ENCODE assay signal across 8 cellular contexts in genomic region chr18:29874519-29875098, GRCh38.
A peak's percentile ranks its signal among the peaks of the same experiment; 100 is the strongest.
DNase-seq lines count a peak whose midpoint lies in the region; ATAC-seq and TF ChIP-seq lines count a peak whose summit lies in the region.

No MANE protein-coding gene starts in this region.

- H3K4me1 ChIP-seq in RWPE2 (ENCODE audit: insufficient read depth, poor library complexity, severe bottlenecking), result no peaks in the 10 kb centered on the region
- no peaks in the 10 kb centered on the region for H3K4me1 ChIP-seq in effector memory CD4-positive, alpha-beta T cell (ENCODE audit: control insufficient read depth, insufficient read depth, low read length, poor library complexity, severe bottlenecking)

- peak; percentile 67 for TF ChIP-seq CTCF in RWPE2 (IDR thresholded peaks at IDR 0.05; ENCODE audit: poor library complexity, severe bottlenecking)

- H3K27ac ChIP-seq in RWPE2 (ENCODE audit: poor library complexity, severe bottlenecking), result no peak overlapping the region
- no peak overlapping the region for H3K27ac ChIP-seq in effector memory CD4-positive, alpha-beta T cell (ENCODE audit: insufficient read depth, low read length, poor library complexity, severe bottlenecking)

- H3K27me3 ChIP-seq in RWPE2 (ENCODE audit: insufficient read depth, poor library complexity, severe bottlenecking), result no peaks in the 10 kb centered on the region
- H3K27me3 ChIP-seq in effector memory CD4-positive, alpha-beta T cell (replicated peaks; ENCODE audit: control insufficient read depth, insufficient read depth, low read length, poor library complexity, severe bottlenecking), result no peaks in the 10 kb centered on the region

- no peaks in the 10 kb centered on the region for H3K36me3 ChIP-seq in RWPE2 (ENCODE audit: low read depth)
- no peaks in the 10 kb centered on the region for H3K36me3 ChIP-seq in effector memory CD4-positive, alpha-beta T cell (ENCODE audit: control insufficient read depth, insufficient read depth, low read length)

- no peaks in the 10 kb centered on the region for H3K9me3 ChIP-seq in RWPE2 (ENCODE audit: severe bottlenecking)
- H3K9me3 ChIP-seq in effector memory CD4-positive, alpha-beta T cell (ENCODE audit: control insufficient read depth, low read length), result no peaks in the 10 kb centered on the region

- no peak for TF ChIP-seq POLR2A in GM18505 (IDR thresholded peaks at IDR 0.05; ENCODE audit: borderline replicate concordance, extremely low read depth, insufficient read depth, insufficient read length)

- ATAC-seq in RWPE2 (ENCODE audit: low read depth) (no peak), GM18505 (IDR thresholded peaks at IDR 0.05; ENCODE audit: unreplicated experiment) (no peak)

- no peak overlapping the region for H3K4me3 ChIP-seq in RWPE2 (ENCODE audit: severe bottlenecking)
- no peak overlapping the region for H3K4me3 ChIP-seq in effector memory CD4-positive, alpha-beta T cell (ENCODE audit: insufficient read depth, low read depth, low read length, poor library complexity, severe bottlenecking)

- DNase-seq in EH (ENCODE audit: low read depth) (peak; percentile 44), HS-27A (ENCODE audit: low read depth) (peak; percentile 27), RWPE2 (ENCODE audit: low spot score) (no peak), hepatic stellate cell (ENCODE audit: low spot score) (peak; percentile 1), amniotic stem cell (lab: John Stamatoyannopoulos, UW) (no peak), NCI-H2227 treated with DMSO at 0.1 percent for 48 hours (lab: John Stamatoyannopoulos, UW) (no peak)
- DNase-seq in effector memory CD4-positive, alpha-beta T cell, result no peak

Comparison
In these comparisons a context has a peak if more than half of its experiments do, and no peak if none do; other contexts are left out.
1. DNase-seq: peak in EH (single experiment), HS-27A (single experiment) and hepatic stellate cell (single experiment); none in RWPE2 (single experiment), amniotic stem cell (single experiment), effector memory CD4-positive, alpha-beta T cell (0 of 3) and NCI-H2227 treated with DMSO at 0.1 percent for 48 hours (single experiment).